ENCODE assay signal across 25 cellular contexts in the genomic region with DNA sequence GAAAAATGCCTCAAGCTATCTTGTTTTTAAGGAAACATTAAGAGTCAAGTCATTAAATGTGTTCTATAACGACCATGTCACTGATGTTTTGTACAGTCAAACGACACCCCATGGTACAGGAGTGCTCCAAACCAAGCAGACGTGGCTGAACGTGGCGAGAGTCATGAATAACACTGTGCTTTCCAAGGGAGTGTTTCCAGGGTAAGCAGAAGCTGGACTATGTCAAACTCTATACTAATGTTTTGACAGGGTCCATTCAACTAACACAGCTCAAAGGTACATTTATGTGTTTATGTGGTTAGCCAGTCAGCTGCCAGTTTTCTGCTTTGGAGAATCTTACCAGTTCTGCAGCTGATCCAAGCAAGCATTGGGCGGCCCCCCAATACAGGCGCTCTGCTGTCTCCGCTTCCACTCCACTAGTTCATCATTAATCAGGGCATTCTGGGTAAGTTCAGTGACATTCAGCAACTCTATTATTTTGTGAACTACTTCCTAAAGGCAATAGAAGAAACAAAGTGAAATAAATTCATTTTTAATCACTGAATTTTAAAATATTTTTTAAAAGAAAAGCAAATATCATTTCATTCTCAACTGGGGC. TPM values are rescaled to one million over a fixed set of nuclear protein-coding genes. Genes with fewer than 3 reads are reported as not detected.
DNase-seq lines count a peak whose midpoint lies in the region; ATAC-seq, FAIRE-seq and TF ChIP-seq lines count a peak whose summit lies in the region.
"Had no signal": no experiment of that assay in that cellular context is flagged by ENCODE, and none has a peak within 500 bp of the region (broad histone marks: within the 10 kb centered on the region; RNA-seq: fewer than 3 reads in every experiment).

No MANE protein-coding gene starts in this region.

- SMC1A ChIA-PET in GM12878 (lab: Charles Lee; ENCODE audit: uncharacterized antibody, unreplicated experiment), result interaction anchor here (1.2 to 1.6 kb wide), 3 partner anchors 11 to 37 kb away, joined by 3 to 4 read pairs (median 4); no protein-coding TSS in a partner anchor

- peaks cover 2% of the 10 kb centered on the region; the same call in 1 of the 2 replicates for H3K4me1 ChIP-seq in GM12878 (ENCODE audit: control insufficient read depth, insufficient read depth, low read length)
- peaks cover 0 to 20% (median 14%) of the 10 kb centered on the region in 4 donors for H3K4me1 ChIP-seq in sigmoid colon
- H3K4me1 ChIP-seq: right atrium auricular region, testis, vagina had no signal

- intact Hi-C loops in GM12878 (cut with micrococcal nuclease; ENCODE audit: unreplicated experiment) (no loop called here), sigmoid colon (cut with DNase I) (no loop called here)

- H3K9me3 ChIP-seq in GM12878 (replicated peaks; ENCODE audit: control insufficient read depth, insufficient read depth, low read length) (peaks cover 3% of the 10 kb centered on the region; the same call in 2 of the 3 replicates), sigmoid colon (no peaks in the 10 kb centered on the region)
- H3K9me3 ChIP-seq: right atrium auricular region, testis, vagina had no signal

- CTCF ChIA-PET in activated CD8-positive, alpha-beta memory T cell treated with anti-CD3 and anti-CD28 coated beads, Interleukin-2, amount 10 ng/mL, durations not matched to agents 7 days and 5 days (lab: Charles Lee), result interaction anchor here (1.0 to 1.9 kb wide), 2 partner anchors 11 to 23 kb away, joined by 3 to 5 read pairs; no protein-coding TSS in a partner anchor
- CTCF ChIA-PET in GM12878 (lab: Yijun Ruan, JAX), result interaction anchor here (1.1 to 1.9 kb wide), 3 partner anchors 15 to 196 kb away, joined by 3 to 4 read pairs (median 3); no protein-coding TSS in a partner anchor

- FAIRE-seq in GM12878 (lab: Jason Lieb, UNC), result no peak
- FAIRE-seq: GM12892, H1 had no signal

- H3K4me3 Mint-ChIP-seq in activated CD8-positive, alpha-beta memory T cell treated with anti-CD3 and anti-CD28 coated beads, Interleukin-2, amount 10 ng/mL, durations not matched to agents 7 days and 5 days, result no peak overlapping the region

- H3K36me3 ChIP-seq in GM12878 (ENCODE audit: control insufficient read depth in 2 of 2, insufficient read depth in 2 of 2, low read length in 1 of 2) (peaks cover 44 to 77% of the 10 kb centered on the region in 2 experiments), sigmoid colon (peaks cover 8 to 96% (median 43%) of the 10 kb centered on the region in 4 donors)

- peaks cover 74% of the 10 kb centered on the region for H3K4me1 Mint-ChIP-seq in activated CD8-positive, alpha-beta memory T cell treated with anti-CD3 and anti-CD28 coated beads, Interleukin-2, amount 10 ng/mL, durations not matched to agents 7 days and 5 days

- TF ChIP-seq RAD21 in GM12878 (IDR thresholded peaks at IDR 0.05; ENCODE audit: insufficient read depth, low read depth, low read length), result no peak

- no peak overlapping the region for H3K4me3 ChIP-seq in GM12878
- H3K4me3 ChIP-seq in sigmoid colon, result no peak overlapping the region
- H3K4me3 ChIP-seq: hepatocyte, right atrium auricular region, SK-N-MC, testis, vagina had no signal

- H3K36me3 Mint-ChIP-seq in activated CD8-positive, alpha-beta memory T cell treated with anti-CD3 and anti-CD28 coated beads, Interleukin-2, amount 10 ng/mL, durations not matched to agents 7 days and 5 days, result peaks cover 90% of the 10 kb centered on the region

- H3K9me3 Mint-ChIP-seq in activated CD8-positive, alpha-beta memory T cell treated with anti-CD3 and anti-CD28 coated beads, Interleukin-2, amount 10 ng/mL, durations not matched to agents 7 days and 5 days (ENCODE audit: low read depth), result no peaks in the 10 kb centered on the region

- DNase-seq in activated CD8-positive, alpha-beta memory T cell treated with anti-CD3 and anti-CD28 coated beads, Interleukin-2, amount 10 ng/mL, durations not matched to agents 7 days and 5 days, result no peak
- no peak for DNase-seq in activated CD8-positive, alpha-beta memory T cell treated with anti-CD3 and anti-CD28 coated beads for 24 hours
- DNase-seq in GM12878 (ENCODE audit: low read depth, low spot score), result no peak
- no peak for DNase-seq in sigmoid colon
- DNase-seq in NCI-H2171 (lab: John Stamatoyannopoulos, UW), result no peak
- no peak for DNase-seq in GDM1 (lab: John Stamatoyannopoulos, UW)
- DNase-seq in stimulated activated CD4-positive, alpha-beta T cell treated with anti-CD3 and anti-CD28 coated beads, Interleukin-15, amount 100 ng/mL, for 24 hours, result no peak
- DNase-seq: activated CD4-positive, alpha-beta T cell treated with anti-CD3 and anti-CD28 coated beads for 1 hour; activated T-cell treated with anti-CD3 and anti-CD28 coated beads for 4 hours; amniotic stem cell; C1 segment of cervical spinal cord; dermis blood vessel endothelial cell; NCI-H2107; NCI-H524; RPMI8226; stimulated activated CD8-positive, alpha-beta memory T cell treated with anti-CD3 and anti-CD28 coated beads, Interleukin-4, amount 100 ng/mL, for 48 hours; testis had no signal

- POLR2A ChIA-PET in GM12878 (lab: Charles Lee), result interaction anchor here (0.6 kb wide), 1 partner anchor 92 kb away, joined by 3 read pairs; no protein-coding TSS in a partner anchor

- in situ Hi-C loops in GM12878 (cut with MboI), result no loop called here

- no peak for ATAC-seq in activated CD8-positive, alpha-beta memory T cell treated with anti-CD3 and anti-CD28 coated beads, Interleukin-2, amount 10 ng/mL, durations not matched to agents 7 days and 5 days
- no peak for ATAC-seq in GM12878

- no peak overlapping the region for H3K4me2 ChIP-seq in GM12878 (ENCODE audit: control insufficient read depth, insufficient read depth)
- H3K4me2 ChIP-seq: hepatocyte had no signal

- peaks cover 12% of the 10 kb centered on the region for H3K79me2 ChIP-seq in GM12878 (ENCODE audit: control insufficient read depth, insufficient read depth, low read length)
- H3K79me2 ChIP-seq: hepatocyte had no signal

- peaks cover 16% of the 10 kb centered on the region for H4K20me1 ChIP-seq in GM12878 (ENCODE audit: control insufficient read depth, insufficient read depth)

- 84% methylated on average over 8 of the region's 8 CpGs for WGBS in GM12878 (ENCODE audit: insufficient coverage, insufficient replicate concordance, low lambda C conversion rate, missing lambda C conversion rate)
- 82 to 93% methylated on average over 8 of the region's 8 CpGs for WGBS in sigmoid colon, 2 donors

- H3K27ac ChIP-seq in GM12878 (ENCODE audit: control insufficient read depth, insufficient read depth) (no peak overlapping the region), sigmoid colon (peak overlapping the region in 3 of 4 donors; percentile 6 to 62 (median 60))
- H3K27ac ChIP-seq: HL-60, right atrium auricular region, SK-N-MC, testis, vagina had no signal

- H3K9ac ChIP-seq in GM12878 (ENCODE audit: control insufficient read depth, insufficient read depth, low read length), result no peak overlapping the region

- H2AFZ ChIP-seq in GM12878 (ENCODE audit: control insufficient read depth, low read depth, low read length), result no peak overlapping the region
- H2AFZ ChIP-seq: hepatocyte had no signal

- RAD21 ChIA-PET in GM12878 (lab: Charles Lee; ENCODE audit: unreplicated experiment), result no interaction called here

- TF ChIP-seq EP300 in GM12878 (IDR thresholded peaks at IDR 0.05; ENCODE audit: borderline replicate concordance in 1 of 2, control insufficient read depth in 1 of 2, low read depth in 2 of 2, low read length in 2 of 2) (no peak), sigmoid colon (IDR thresholded peaks at IDR 0.05) (no peak)

- H3K27me3 Mint-ChIP-seq in activated CD8-positive, alpha-beta memory T cell treated with anti-CD3 and anti-CD28 coated beads, Interleukin-2, amount 10 ng/mL, durations not matched to agents 7 days and 5 days, result no peaks in the 10 kb centered on the region

- H3K27ac Mint-ChIP-seq in activated CD8-positive, alpha-beta memory T cell treated with anti-CD3 and anti-CD28 coated beads, Interleukin-2, amount 10 ng/mL, durations not matched to agents 7 days and 5 days, result peak overlapping the region; percentile 65

- BruUV-seq in GM12878 (replicated peaks; lab: Mats Ljungman, UMichigan), result no TSS peak

- peak; percentile 26 for TF ChIP-seq POLR2A in GM19099 (IDR thresholded peaks at IDR 0.05; ENCODE audit: extremely low read depth, insufficient read length, low read depth)
- TF ChIP-seq POLR2A in GM12878 (IDR thresholded peaks at IDR 0.05; ENCODE audit: low read depth, low read length), result 0 out of 2 replicates have a peak, but pooled peaks have one; percentile 26
- no peak for TF ChIP-seq POLR2A in sigmoid colon (IDR thresholded peaks at IDR 0.05)

- TF ChIP-seq CTCF in GM12878 (IDR thresholded peaks at IDR 0.05 in 2 of 3, conservative IDR thresholded peaks at IDR 0.05 in 1 of 3; ENCODE audit: control insufficient read depth in 2 of 3, extremely low read depth in 1 of 3, insufficient read depth in 1 of 3, low read depth in 3 of 3, low read length in 3 of 3) (no peak), sigmoid colon (IDR thresholded peaks at IDR 0.05) (no peak)

- H3K27me3 ChIP-seq in GM12878 (replicated peaks in 1 of 2; ENCODE audit: control insufficient read depth in 2 of 2, insufficient read depth in 2 of 2, low read length in 1 of 2), result no peaks in the 10 kb centered on the region
- H3K27me3 ChIP-seq in sigmoid colon, result no peaks in the 10 kb centered on the region
- H3K27me3 ChIP-seq: hepatocyte, right atrium auricular region, testis, vagina had no signal

TF ChIP-seq in GM12878, 131 proteins besides CTCF, POLR2A, EP300 and RAD21 (continues in another document):
- no peak for TF ChIP-seq SUZ12 (IDR thresholded peaks at IDR 0.05; ENCODE audit: unreplicated experiment)

RNA-seq across cellular contexts. Expression of a gene that starts 16.4 kb away (rescaled TPM):
- 100 to 1,000 TPM; 385 to 515 TPM for total RNA-seq in activated CD8-positive, alpha-beta memory T cell treated with anti-CD3 and anti-CD28 coated beads, Interleukin-2, amount 10 ng/mL, durations not matched to agents 7 days and 5 days
- 234 and 236 TPM in 2 replicates for total RNA-seq in GM12878 (2013; cell fraction: nucleolus; rRNA removed)
- total RNA-seq in GM12878 (2014; rRNA removed) (266 and 304 TPM in 2 replicates), GM12878 (2014; rRNA removed; fragmentation: Illumina TruSeq; extraction: Trizol) (249 and 277 TPM in 2 replicates), GM12878 (2021) (309 and 336 TPM in 2 replicates), sigmoid colon (10 to 100 TPM; 47.4 to 78.5 (median 55.8) TPM)
- 185 TPM for polyA plus RNA-seq in GM12878 (2011; ENCODE audit: low read depth)
- polyA plus RNA-seq in GM12878 (2011; rRNA removed) (398 and 422 TPM in 2 replicates), GM12878 (2014; fragmentation: Illumina TruSeq; extraction: Trizol) (337 and 410 TPM in 2 replicates), GM12878 (2014; fragmentation: Nextera tagmentation; extraction: Ambion mirVana) (100 to 1,000 TPM in 1 of 2 experiments, 10 to 100 TPM in 1; 81.8 to 102 TPM), GM12878 (2014; rRNA removed) (243 and 305 TPM in 2 replicates), GM12878 (2016; fragmentation: Nextera tagmentation; extraction: Ambion mirVana) (100 to 1,000 TPM; 318 to 326 TPM), sigmoid colon (10 to 100 TPM; 32.8 to 93.8 (median 33.6) TPM)
- polyA plus RNA-seq in GM12878 (2011; cell fraction: cytosol; rRNA removed), result 272 and 306 TPM in 2 replicates
- 395 and 414 TPM in 2 replicates for polyA plus RNA-seq in GM12878 (2011; cell fraction: nucleus; rRNA removed)
- 237 and 268 TPM in 2 replicates for polyA plus RNA-seq in GM12878 (2012)
- polyA minus RNA-seq in GM12878 (2011; rRNA and poly(A)+ RNA removed), result 452 and 493 TPM in 2 replicates
- polyA minus RNA-seq in GM12878 (2011; cell fraction: cytosol; rRNA and poly(A)+ RNA removed), result 179 and 200 TPM in 2 replicates
- polyA minus RNA-seq in GM12878 (2011; cell fraction: nucleus; rRNA and poly(A)+ RNA removed), result 391 and 520 TPM in 2 replicates

Comparison
In these comparisons a context has a peak if more than half of its experiments do, and no peak if none do; other contexts are left out.
1. POLR2A ChIP-seq: peak in GM19099 (single experiment) and GM12878 (single experiment); none in sigmoid colon (0 of 2).